25 cellular contexts compared by ENCODE assay signal in the genomic region with DNA sequence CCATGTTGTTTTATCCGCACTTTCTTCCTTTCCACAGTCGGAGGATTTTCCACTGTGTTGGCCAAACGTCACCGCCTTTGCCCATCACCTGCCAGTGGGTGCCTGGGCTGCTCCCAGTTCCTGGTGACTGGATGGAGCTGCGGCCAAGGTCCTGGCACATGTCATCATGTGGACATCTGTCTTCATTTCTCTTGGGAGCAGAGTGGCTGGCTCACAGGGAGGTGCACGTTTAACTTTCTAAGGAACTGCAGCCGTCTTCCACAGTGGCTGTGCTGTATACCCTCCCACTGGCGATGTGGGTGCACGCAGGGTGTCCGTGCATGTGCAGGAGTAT. TPM values are rescaled to one million over a fixed set of nuclear protein-coding genes. Genes with fewer than 3 reads are reported as not detected.
"Had no signal": no experiment of that assay in that cellular context is flagged by ENCODE, and none has a peak within 500 bp of the region (broad histone marks: within the 10 kb centered on the region; RNA-seq: fewer than 3 reads in every experiment).

No MANE protein-coding gene starts in this region.

- H3K4me1 ChIP-seq: body of pancreas, esophagus squamous epithelium, thyroid gland had no signal

- H3K27ac ChIP-seq: body of pancreas, esophagus squamous epithelium, thyroid gland had no signal

- H3K36me3 ChIP-seq: esophagus squamous epithelium, thyroid gland had no signal

- H3K4me1 Mint-ChIP-seq: nephron, WTC11 had no signal

- H3K27me3 Mint-ChIP-seq: activated CD4-positive, alpha-beta T cell treated with anti-CD3 and anti-CD28 coated beads, Interleukin-2, amount 10 ng/mL, durations not matched to agents 24 days and 14 days; activated naive CD8-positive, alpha-beta T cell had no signal

- H3K4me3 ChIP-seq: body of pancreas, esophagus squamous epithelium, thyroid gland had no signal

- ATAC-seq: body of pancreas; stimulated activated effector memory CD8-positive, alpha-beta T cell treated with anti-CD3 and anti-CD28 coated beads, Interleukin-12 subunit alpha, Interleukin-12 subunit beta, amount 100 ng/mL, for 72 hours; WTC11 had no signal

- H3K4me3 Mint-ChIP-seq: activated CD4-positive, alpha-beta T cell treated with anti-CD3 and anti-CD28 coated beads, Interleukin-2, amount 10 ng/mL, durations not matched to agents 24 days and 14 days; activated naive CD8-positive, alpha-beta T cell; nephron; stimulated activated effector memory CD8-positive, alpha-beta T cell treated with anti-CD3 and anti-CD28 coated beads, Interleukin-12 subunit alpha, Interleukin-12 subunit beta, amount 100 ng/mL, for 72 hours; WTC11 had no signal

- H3K9me3 Mint-ChIP-seq: nephron had no signal

- H3K27ac Mint-ChIP-seq: activated CD4-positive, alpha-beta T cell treated with anti-CD3 and anti-CD28 coated beads, Interleukin-2, amount 10 ng/mL, durations not matched to agents 24 days and 14 days; activated naive CD8-positive, alpha-beta T cell; nephron; stimulated activated effector memory CD8-positive, alpha-beta T cell treated with anti-CD3 and anti-CD28 coated beads, Interleukin-12 subunit alpha, Interleukin-12 subunit beta, amount 100 ng/mL, for 72 hours; WTC11 had no signal

- H3K27me3 ChIP-seq: body of pancreas, esophagus squamous epithelium, thyroid gland had no signal

- H3K9me3 ChIP-seq: body of pancreas, esophagus squamous epithelium, thyroid gland had no signal

- DNase-seq: activated CD4-positive, alpha-beta T cell treated with anti-CD3 and anti-CD28 coated beads, Interleukin-2, amount 10 ng/mL, durations not matched to agents 24 days and 14 days; activated gamma-delta T cell treated with Interleukin-2 at 50 U/mL for 16 hours; amygdala; body of pancreas; central memory CD4-positive, alpha-beta T cell; cortex of kidney; effector CD8-positive, alpha-beta T cell; esophagus squamous epithelium; hypothalamus; kidney glomerular epithelial cell; occipital lobe; stimulated activated CD4-positive, alpha-beta T cell treated with anti-CD3 and anti-CD28 coated beads, Interleukin-12 subunit alpha, Interleukin-12 subunit beta, amount 100 ng/mL, for 4 hours; stimulated activated CD4-positive, alpha-beta T cell treated with anti-CD3 and anti-CD28 coated beads, Interleukin-2, amount 100 ng/mL, for 24 hours; SW 1271; thyroid gland had no signal

RNA-seq across cellular contexts. Expression of gene RNF223, which starts 19.5 kb away (rescaled TPM):
- total RNA-seq: activated CD4-positive, alpha-beta T cell treated with anti-CD3 and anti-CD28 coated beads, Interleukin-2, amount 10 ng/mL, durations not matched to agents 24 days and 14 days; activated CD8-positive, alpha-beta memory T cell treated with anti-CD3 and anti-CD28 coated beads for 36 hours; endothelial cell of umbilical vein; fibroblast of villous mesenchyme; mesenteric fat pad; occipital lobe; pulmonary artery endothelial cell; T-helper 2 cell treated with Interferon-gamma antibody and Interleukin-4, amounts not matched to agents 100 ng/mL and 5 ng/mL, for 36 hours; thyroid gland; WTC11 had no signal
